ENCODE assay signal across 8 cellular contexts in the genomic region with DNA sequence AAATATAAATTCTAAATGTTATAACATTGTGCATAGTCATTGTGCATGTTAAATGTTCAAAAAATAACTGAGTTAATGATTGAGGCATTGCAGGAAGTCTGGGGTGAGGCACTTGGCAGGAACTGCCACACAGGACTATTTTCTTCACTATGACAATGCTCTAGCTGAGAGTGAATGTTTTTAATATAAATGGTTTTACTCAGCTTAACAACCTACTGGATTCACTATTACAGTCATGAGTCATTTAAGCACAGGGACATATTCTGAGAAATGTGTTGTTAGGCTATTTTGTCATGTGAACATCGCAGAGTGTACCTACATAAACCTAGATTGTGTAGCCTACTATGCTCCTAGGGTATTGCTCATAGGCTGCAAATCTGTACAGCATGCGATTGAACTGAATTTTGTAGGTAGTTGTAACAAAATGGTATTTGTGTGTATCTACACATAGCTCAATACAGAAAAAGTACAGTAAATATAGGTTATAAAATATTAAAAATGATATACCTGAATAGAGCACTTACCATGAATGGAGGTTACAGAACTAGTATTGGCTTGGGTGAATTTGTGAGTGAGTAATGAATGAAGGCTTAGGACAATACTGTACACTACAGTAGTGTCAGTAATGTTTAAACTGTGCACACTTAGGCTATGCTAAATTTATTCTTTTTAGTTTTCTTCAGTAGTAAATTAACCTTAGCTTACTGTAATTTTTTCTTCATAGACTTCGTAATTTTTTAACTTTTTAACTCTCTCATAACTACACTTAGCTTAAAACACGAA.
A peak's percentile ranks its signal among the peaks of the same experiment; 100 is the strongest.
DNase-seq lines count a peak whose midpoint lies in the region; ATAC-seq lines count a peak whose summit lies in the region.

No MANE protein-coding gene starts in this region.

- peaks cover 12% of the 10 kb centered on the region for H3K9me3 Mint-ChIP-seq in activated CD4-positive, alpha-beta T cell treated with anti-CD3 and anti-CD28 coated beads, Interleukin-2, amount 10 ng/mL, durations not matched to agents 24 days and 14 days
- peaks cover 12% of the 10 kb centered on the region for H3K9me3 Mint-ChIP-seq in activated CD4-positive, alpha-beta T cell treated with anti-CD3 and anti-CD28 coated beads, Interleukin-2, amount 10 ng/mL, durations not matched to agents 7 days and 5 days

- intact Hi-C loops in activated CD4-positive, alpha-beta T cell treated with anti-CD3 and anti-CD28 coated beads, Interleukin-2, amount 10 ng/mL, durations not matched to agents 24 days and 14 days (cut with micrococcal nuclease) = loop anchor here (1.0 to 2.0 kb wide), 8 partner anchors 51 to 355 kb away; no protein-coding TSS in a partner anchor

- DNase-seq in activated CD4-positive, alpha-beta T cell treated with anti-CD3 and anti-CD28 coated beads, Interleukin-2, amount 10 ng/mL, durations not matched to agents 24 days and 14 days = peak; percentile 59
- no peak for DNase-seq in activated CD4-positive, alpha-beta T cell treated with anti-CD3 and anti-CD28 coated beads, Interleukin-2, amount 10 ng/mL, durations not matched to agents 7 days and 5 days
- DNase-seq in astrocyte of the hippocampus (ENCODE audit: low read depth, low spot score) (peak; percentile 3), non-pigmented ciliary epithelial cell (ENCODE audit: low read depth) (peak; percentile 30), NCI-H1048 (lab: John Stamatoyannopoulos, UW) (no peak), SHP77 treated with DMSO at 0.1 percent for 48 hours (lab: John Stamatoyannopoulos, UW) (no peak), UCSD-AML1 (lab: John Stamatoyannopoulos, UW; ENCODE audit: unreplicated experiment) (no peak)

- no peak overlapping the region for H3K4me3 Mint-ChIP-seq in activated CD4-positive, alpha-beta T cell treated with anti-CD3 and anti-CD28 coated beads, Interleukin-2, amount 10 ng/mL, durations not matched to agents 24 days and 14 days
- H3K4me3 Mint-ChIP-seq in activated CD4-positive, alpha-beta T cell treated with anti-CD3 and anti-CD28 coated beads, Interleukin-2, amount 10 ng/mL, durations not matched to agents 7 days and 5 days = no peak overlapping the region

- CTCF ChIA-PET in activated CD4-positive, alpha-beta T cell treated with anti-CD3 and anti-CD28 coated beads, Interleukin-2, amount 10 ng/mL, durations not matched to agents 7 days and 5 days (lab: Charles Lee) = interaction anchor here (0.6 to 1.7 kb wide), 7 partner anchors 9 to 391 kb away, joined by 3 to 5 read pairs (median 3); no protein-coding TSS in a partner anchor

- ATAC-seq in HG03060 (IDR thresholded peaks at IDR 0.05; ENCODE audit: low read depth, unreplicated experiment) = peak; percentile 74

- POLR2A ChIA-PET in activated CD4-positive, alpha-beta T cell treated with anti-CD3 and anti-CD28 coated beads, Interleukin-2, amount 10 ng/mL, durations not matched to agents 7 days and 5 days (lab: Charles Lee) = interaction anchor here (0.6 kb wide), 1 partner anchor 9 kb away, joined by 3 read pairs; no protein-coding TSS in a partner anchor

- H3K4me1 Mint-ChIP-seq in activated CD4-positive, alpha-beta T cell treated with anti-CD3 and anti-CD28 coated beads, Interleukin-2, amount 10 ng/mL, durations not matched to agents 24 days and 14 days = peaks cover 19% of the 10 kb centered on the region
- peaks cover 22% of the 10 kb centered on the region for H3K4me1 Mint-ChIP-seq in activated CD4-positive, alpha-beta T cell treated with anti-CD3 and anti-CD28 coated beads, Interleukin-2, amount 10 ng/mL, durations not matched to agents 7 days and 5 days

- peaks cover 4% of the 10 kb centered on the region for H3K36me3 Mint-ChIP-seq in activated CD4-positive, alpha-beta T cell treated with anti-CD3 and anti-CD28 coated beads, Interleukin-2, amount 10 ng/mL, durations not matched to agents 24 days and 14 days (ENCODE audit: low read depth)
- H3K36me3 Mint-ChIP-seq in activated CD4-positive, alpha-beta T cell treated with anti-CD3 and anti-CD28 coated beads, Interleukin-2, amount 10 ng/mL, durations not matched to agents 7 days and 5 days (ENCODE audit: low read depth) = peaks cover 8% of the 10 kb centered on the region

- no peaks in the 10 kb centered on the region for H3K27me3 Mint-ChIP-seq in activated CD4-positive, alpha-beta T cell treated with anti-CD3 and anti-CD28 coated beads, Interleukin-2, amount 10 ng/mL, durations not matched to agents 24 days and 14 days
- H3K27me3 Mint-ChIP-seq in activated CD4-positive, alpha-beta T cell treated with anti-CD3 and anti-CD28 coated beads, Interleukin-2, amount 10 ng/mL, durations not matched to agents 7 days and 5 days = no peaks in the 10 kb centered on the region

- H3K27ac Mint-ChIP-seq in activated CD4-positive, alpha-beta T cell treated with anti-CD3 and anti-CD28 coated beads, Interleukin-2, amount 10 ng/mL, durations not matched to agents 24 days and 14 days = no peak overlapping the region
- H3K27ac Mint-ChIP-seq in activated CD4-positive, alpha-beta T cell treated with anti-CD3 and anti-CD28 coated beads, Interleukin-2, amount 10 ng/mL, durations not matched to agents 7 days and 5 days = no peak overlapping the region

Comparison
In these comparisons a context has a peak if more than half of its experiments do, and no peak if none do; other contexts are left out.
1. DNase-seq: peak in activated CD4-positive, alpha-beta T cell treated with anti-CD3 and anti-CD28 coated beads, Interleukin-2, amount 10 ng/mL, durations not matched to agents 24 days and 14 days (single experiment), astrocyte of the hippocampus (single experiment) and non-pigmented ciliary epithelial cell (single experiment); none in activated CD4-positive, alpha-beta T cell treated with anti-CD3 and anti-CD28 coated beads, Interleukin-2, amount 10 ng/mL, durations not matched to agents 7 days and 5 days (single experiment), NCI-H1048 (single experiment), SHP77 treated with DMSO at 0.1 percent for 48 hours (single experiment) and UCSD-AML1 (single experiment).